ENCODE assay signal across 12 cellular contexts in genomic region chr15:60713096-60714084, GRCh38.
DNase-seq lines count a peak whose midpoint lies in the region; ATAC-seq and TF ChIP-seq lines count a peak whose summit lies in the region.
"Had no signal": no experiment of that assay in that cellular context is flagged by ENCODE, and none has a peak within 500 bp of the region (broad histone marks: within the 10 kb centered on the region; RNA-seq: fewer than 3 reads in every experiment).

No MANE protein-coding gene starts in this region.

- H3K9me3 ChIP-seq in AG04450 (ENCODE audit: control insufficient read depth, insufficient read depth, low read length) (no peaks in the 10 kb centered on the region), heart left ventricle (no peaks in the 10 kb centered on the region), BE2C (no peaks in the 10 kb centered on the region)

- peak overlapping the region; percentile 28 for H3K27ac Mint-ChIP-seq in osteocyte (ENCODE audit: unreplicated experiment)
- H3K27ac Mint-ChIP-seq: activated naive CD8-positive, alpha-beta T cell had no signal

- H3K27ac ChIP-seq in AG04450 (ENCODE audit: low read depth, low read length) (peak overlapping the region; percentile 13), adipose tissue (ENCODE audit: low read depth, low read length) (peak overlapping the region; percentile 31), heart left ventricle (peak overlapping the region in 11 of 12 donors; percentile 9 to 60 (median 50))
- H3K27ac ChIP-seq: hepatocyte had no signal

- no peaks in the 10 kb centered on the region for H3K27me3 Mint-ChIP-seq in osteocyte (ENCODE audit: unreplicated experiment)
- H3K27me3 Mint-ChIP-seq: activated naive CD8-positive, alpha-beta T cell had no signal

- DNase-seq in AG04450 (ENCODE audit: low read depth, low spot score) = peak; percentile 16
- peak in 1 of 5 donors; percentile 15 for DNase-seq in heart left ventricle
- DNase-seq in osteocyte (ENCODE audit: extremely low spot score, unreplicated experiment) = no peak
- DNase-seq in BE2C = no peak
- DNase-seq in NCI-H774 (lab: John Stamatoyannopoulos, UW) = no peak
- no peak for DNase-seq in DMS53 treated with DMSO at 0.1 percent for 48 hours (lab: John Stamatoyannopoulos, UW; ENCODE audit: unreplicated experiment)
- DNase-seq: EL, T-helper 9 cell had no signal

- CTCF ChIA-PET in AG04450 (lab: Charles Lee) = no interaction called here

- POLR2A ChIA-PET in AG04450 (lab: Yijun Ruan, JAX) = no interaction called here

- H3K4me3 ChIP-seq in AG04450 (ENCODE audit: low read depth, low read length) = no peak overlapping the region
- H3K4me3 ChIP-seq in heart left ventricle = no peak overlapping the region
- no peak overlapping the region for H3K4me3 ChIP-seq in BE2C (ENCODE audit: low read depth, low read length)
- H3K4me3 ChIP-seq: hepatocyte had no signal

- H3K36me3 Mint-ChIP-seq in osteocyte (ENCODE audit: unreplicated experiment) = no peaks in the 10 kb centered on the region

- no peaks in the 10 kb centered on the region for H3K36me3 ChIP-seq in heart left ventricle
- no peaks in the 10 kb centered on the region for H3K36me3 ChIP-seq in BE2C

- H3K4me1 ChIP-seq in heart left ventricle (peaks cover 0 to 19% (median 10%) of the 10 kb centered on the region in 12 donors), BE2C (no peaks in the 10 kb centered on the region)

- ATAC-seq in heart left ventricle (peak; percentile 54 to 96 (median 92)), HG03442 (IDR thresholded peaks at IDR 0.05; ENCODE audit: unreplicated experiment) (no peak)

- H3K4me3 Mint-ChIP-seq in osteocyte (ENCODE audit: unreplicated experiment) = no peak overlapping the region
- H3K4me3 Mint-ChIP-seq: activated naive CD8-positive, alpha-beta T cell had no signal

- intact Hi-C loops in heart left ventricle (cut with DNase I) = loop anchor here in 1 of 10 donors (10.0 kb wide), 1 partner anchor 109 kb away; no protein-coding TSS in a partner anchor

- 48 to 63% (median 57%) methylated on average over 10 of the region's 10 CpGs for WGBS in adipose tissue, 3 donors
- WGBS in heart left ventricle, 4 donors = 49 to 57% (median 52%) methylated on average over 10 of the region's 10 CpGs

- TF ChIP-seq POLR2A in heart left ventricle (IDR thresholded peaks at IDR 0.05) = no peak

- no peaks in the 10 kb centered on the region for H3K9me3 Mint-ChIP-seq in osteocyte (ENCODE audit: unreplicated experiment)

- no peak for TF ChIP-seq CTCF in AG04450 (IDR thresholded peaks at IDR 0.05; ENCODE audit: low read depth, low read length)
- TF ChIP-seq CTCF in heart left ventricle (IDR thresholded peaks at IDR 0.05) = no peak
- no peak for TF ChIP-seq CTCF in osteocyte (IDR thresholded peaks at IDR 0.05)
- no peak for TF ChIP-seq CTCF in BE2C (IDR thresholded peaks at IDR 0.05; ENCODE audit: low read depth, low read length)

- H3K27me3 ChIP-seq in AG04450 (ENCODE audit: control insufficient read depth, insufficient read depth, low read length) (no peaks in the 10 kb centered on the region), heart left ventricle (no peaks in the 10 kb centered on the region), BE2C (no peaks in the 10 kb centered on the region)
- H3K27me3 ChIP-seq: hepatocyte had no signal

- peaks cover 24% of the 10 kb centered on the region for H3K4me1 Mint-ChIP-seq in osteocyte (ENCODE audit: unreplicated experiment)
